In genomic region chr4:84895283-84895682, GRCh38 we compare ENCODE assay signal across 24 cellular contexts.
"Had no signal": no experiment of that assay in that cellular context is flagged by ENCODE, and none has a peak within 500 bp of the region (broad histone marks: within the 10 kb centered on the region; RNA-seq: fewer than 3 reads in every experiment).

No MANE protein-coding gene starts in this region.

- ATAC-seq: foreskin keratinocyte; gastroesophageal sphincter; heart right ventricle; left colon; natural killer cell; right cardiac atrium; stimulated activated naive B cell treated with anti-CD40 and anti-IgM and Interleukin-4, amounts not matched to agents 10 μg/mL and 1 μg/mL and 100 μg/mL, for 72 hours had no signal

- H3K4me1 Mint-ChIP-seq: memory B cell; natural killer cell; neural crest cell; stimulated activated naive B cell treated with anti-CD40 and anti-IgM and Interleukin-4, amounts not matched to agents 10 μg/mL and 1 μg/mL and 100 μg/mL, for 72 hours had no signal

- H3K27me3 ChIP-seq: esophagus muscularis mucosa, foreskin keratinocyte, gastroesophageal sphincter, heart right ventricle, neutrophil, pancreas, tibial nerve, upper lobe of left lung had no signal

- H3K27me3 Mint-ChIP-seq: memory B cell; stimulated activated naive B cell treated with anti-CD40 and anti-IgM and Interleukin-4, amounts not matched to agents 10 μg/mL and 1 μg/mL and 100 μg/mL, for 72 hours; stimulated activated naive CD8-positive, alpha-beta T cell treated with anti-CD3 and anti-CD28 coated beads, Interleukin-15, Interleukin-2, amounts not matched to agents 100 ng/mL and 50 ng/mL, for 24 hours had no signal

- H3K9me3 Mint-ChIP-seq: memory B cell; neural crest cell; stimulated activated naive CD8-positive, alpha-beta T cell treated with anti-CD3 and anti-CD28 coated beads, Interleukin-15, Interleukin-2, amounts not matched to agents 100 ng/mL and 50 ng/mL, for 24 hours had no signal

- H3K36me3 ChIP-seq: pancreas, thoracic aorta had no signal

- DNase-seq: dermis blood vessel endothelial cell; effector memory CD4-positive, alpha-beta T cell; foreskin keratinocyte; heart right ventricle; hippocampal formation; kidney glomerular epithelial cell; left colon; natural killer cell; pancreas; right cardiac atrium; stimulated activated CD4-positive, alpha-beta T cell treated with anti-CD3 and anti-CD28 coated beads, Interleukin-15, amount 100 ng/mL, for 24 hours; stimulated activated CD4-positive, alpha-beta T cell treated with anti-CD3 and anti-CD28 coated beads, Interleukin-2, amount 100 ng/mL, for 48 hours; stimulated activated naive B cell treated with anti-CD40 and anti-IgM and Interleukin-4, amounts not matched to agents 10 μg/mL and 1 μg/mL and 100 μg/mL, for 72 hours had no signal

- H3K4me1 ChIP-seq: foreskin keratinocyte had no signal

- H3K27ac ChIP-seq: esophagus muscularis mucosa, foreskin keratinocyte, gastroesophageal sphincter, heart right ventricle, neutrophil, pancreas, skin epidermis, thoracic aorta, tibial nerve had no signal

- H3K36me3 Mint-ChIP-seq: memory B cell; natural killer cell; stimulated activated naive B cell treated with anti-CD40 and anti-IgM and Interleukin-4, amounts not matched to agents 10 μg/mL and 1 μg/mL and 100 μg/mL, for 72 hours had no signal

- H3K27ac Mint-ChIP-seq: memory B cell; natural killer cell; stimulated activated naive B cell treated with anti-CD40 and anti-IgM and Interleukin-4, amounts not matched to agents 10 μg/mL and 1 μg/mL and 100 μg/mL, for 72 hours; stimulated activated naive CD8-positive, alpha-beta T cell treated with anti-CD3 and anti-CD28 coated beads, Interleukin-15, Interleukin-2, amounts not matched to agents 100 ng/mL and 50 ng/mL, for 24 hours had no signal

- H3K4me3 Mint-ChIP-seq: memory B cell; natural killer cell; neural crest cell; stimulated activated naive B cell treated with anti-CD40 and anti-IgM and Interleukin-4, amounts not matched to agents 10 μg/mL and 1 μg/mL and 100 μg/mL, for 72 hours; stimulated activated naive CD8-positive, alpha-beta T cell treated with anti-CD3 and anti-CD28 coated beads, Interleukin-15, Interleukin-2, amounts not matched to agents 100 ng/mL and 50 ng/mL, for 24 hours had no signal

- H3K9me3 ChIP-seq: esophagus muscularis mucosa, gastroesophageal sphincter, heart right ventricle, neutrophil, pancreas, thoracic aorta, tibial nerve, upper lobe of left lung had no signal

- H3K4me3 ChIP-seq: esophagus muscularis mucosa, gastroesophageal sphincter, heart right ventricle, lung, pancreas, skin epidermis, thoracic aorta, tibial nerve, upper lobe of left lung had no signal
